In genomic region chr5:122120493-122120892, GRCh38 we compare ENCODE assay signal across 35 cellular contexts. TPM values are rescaled to one million over a fixed set of nuclear protein-coding genes. Genes with fewer than 3 reads are reported as not detected.
"Had no signal": no experiment of that assay in that cellular context is flagged by ENCODE, and none has a peak within 500 bp of the region (broad histone marks: within the 10 kb centered on the region; RNA-seq: fewer than 3 reads in every experiment).

No MANE protein-coding gene starts in this region.

- H3K9me3 Mint-ChIP-seq: activated CD4-positive, alpha-beta memory T cell treated with anti-CD3 and anti-CD28 coated beads for 36 hours; activated CD4-positive, alpha-beta T cell treated with anti-CD3 and anti-CD28 coated beads, Interleukin-2, amount 10 ng/mL, durations not matched to agents 24 days and 14 days; activated T-helper 17 cell treated with anti-CD3 and anti-CD28 coated beads, Interleukin-2, amount 50 U/mL, for 72 hours; T-helper 2 cell treated with Interferon-gamma antibody and Interleukin-4, amounts not matched to agents 5 μg/mL and 100 μg/mL, for 36 hours had no signal

- H3K4me1 Mint-ChIP-seq: activated CD4-positive, alpha-beta T cell treated with anti-CD3 and anti-CD28 coated beads, Interleukin-2, amount 10 ng/mL, durations not matched to agents 24 days and 14 days; activated CD8-positive, alpha-beta memory T cell treated with anti-CD3 and anti-CD28 coated beads, Interleukin-2, amount 10 ng/mL, durations not matched to agents 7 days and 5 days; activated T-helper 17 cell treated with anti-CD3 and anti-CD28 coated beads, Interleukin-2, amount 50 U/mL, for 72 hours; T-helper 17 cell had no signal

- ATAC-seq: activated CD8-positive, alpha-beta memory T cell treated with anti-CD3 and anti-CD28 coated beads, Interleukin-2, amount 10 ng/mL, durations not matched to agents 7 days and 5 days; activated CD8-positive, alpha-beta T cell treated with anti-CD3 and anti-CD28 coated beads, Interleukin-2, amount 10 ng/mL, durations not matched to agents 7 days and 5 days; activated T-helper 17 cell treated with anti-CD3 and anti-CD28 coated beads, Interleukin-2, amount 50 U/mL, for 72 hours; body of pancreas; gastroesophageal sphincter; heart right ventricle; T-helper 17 cell had no signal

- H3K27me3 Mint-ChIP-seq: activated CD4-positive, alpha-beta T cell treated with anti-CD3 and anti-CD28 coated beads, Interleukin-2, amount 10 ng/mL, durations not matched to agents 24 days and 14 days had no signal

- H3K36me3 Mint-ChIP-seq: activated CD4-positive, alpha-beta memory T cell treated with anti-CD3 and anti-CD28 coated beads for 36 hours; activated CD8-positive, alpha-beta memory T cell treated with anti-CD3 and anti-CD28 coated beads, Interleukin-2, amount 10 ng/mL, durations not matched to agents 7 days and 5 days; activated naive CD8-positive, alpha-beta T cell had no signal

- FAIRE-seq: endometrium, endothelial cell of umbilical vein had no signal

- H3K27ac Mint-ChIP-seq: activated CD4-positive, alpha-beta memory T cell treated with anti-CD3 and anti-CD28 coated beads for 36 hours; activated CD4-positive, alpha-beta T cell treated with anti-CD3 and anti-CD28 coated beads for 36 hours; activated CD4-positive, alpha-beta T cell treated with anti-CD3 and anti-CD28 coated beads, Interleukin-2, amount 10 ng/mL, durations not matched to agents 24 days and 14 days; activated CD8-positive, alpha-beta memory T cell treated with anti-CD3 and anti-CD28 coated beads, Interleukin-2, amount 10 ng/mL, durations not matched to agents 7 days and 5 days; activated CD8-positive, alpha-beta T cell treated with anti-CD3 and anti-CD28 coated beads, Interleukin-2, amount 10 ng/mL, durations not matched to agents 7 days and 5 days; activated naive CD8-positive, alpha-beta T cell; activated T-helper 17 cell treated with anti-CD3 and anti-CD28 coated beads, Interleukin-2, amount 50 U/mL, for 72 hours; T-helper 17 cell; T-helper 2 cell treated with Interferon-gamma antibody and Interleukin-4, amounts not matched to agents 5 μg/mL and 100 μg/mL, for 36 hours had no signal

- H3K9me3 ChIP-seq: body of pancreas, colonic mucosa, esophagus squamous epithelium, gastroesophageal sphincter, heart right ventricle had no signal

- H3K27me3 ChIP-seq: body of pancreas, cardiac muscle cell, colonic mucosa, esophagus squamous epithelium, gastroesophageal sphincter, heart right ventricle had no signal

- H3K36me3 ChIP-seq: cardiac muscle cell, colonic mucosa, esophagus squamous epithelium, gastroesophageal sphincter, heart right ventricle, WERI-Rb-1 had no signal

- H3K4me3 ChIP-seq: body of pancreas, cardiac muscle cell, colonic mucosa, esophagus squamous epithelium, gastroesophageal sphincter, heart right ventricle had no signal

- DNase-seq: activated CD4-positive, alpha-beta memory T cell treated with anti-CD3 and anti-CD28 coated beads for 36 hours; activated CD4-positive, alpha-beta T cell treated with anti-CD3 and anti-CD28 coated beads for 36 hours; activated CD4-positive, alpha-beta T cell treated with anti-CD3 and anti-CD28 coated beads, Interleukin-2, amount 10 ng/mL, durations not matched to agents 24 days and 14 days; activated CD4-positive, CD25-positive, alpha-beta regulatory T cell; activated CD4-positive, CD25-positive, alpha-beta regulatory T cell treated with anti-CD3 and anti-CD28 coated beads, Interleukin-2, amount 50 U/mL, for 72 hours; activated CD8-positive, alpha-beta memory T cell treated with anti-CD3 and anti-CD28 coated beads, Interleukin-2, amount 10 ng/mL, durations not matched to agents 7 days and 5 days; activated CD8-positive, alpha-beta memory T cell treated with anti-CD3 and anti-CD28 coated beads, Interleukin-2, amount 50 U/mL, for 4 hours; activated CD8-positive, alpha-beta T cell treated with anti-CD3 and anti-CD28 coated beads, Interleukin-2, amount 10 ng/mL, durations not matched to agents 7 days and 5 days; activated effector memory CD4-positive, alpha-beta T cell treated with Interleukin-2 at 50 U/mL for 16 hours; activated gamma-delta T cell treated with Interleukin-2 at 50 U/mL for 16 hours; activated naive CD4-positive, alpha-beta T cell treated with anti-CD3 and anti-CD28 coated beads, Interleukin-2, amount 50 U/mL, for 16 hours; activated naive CD4-positive, alpha-beta T cell treated with Interleukin-2 at 50 U/mL for 16 hours; activated T-cell treated with anti-CD3 and anti-CD28 coated beads, Interleukin-2, amount 50 U/mL, for 1 hour; amniotic stem cell; aorta; body of pancreas; central memory CD4-positive, alpha-beta T cell; cerebellar nuclear complex; colonic mucosa; effector CD8-positive, alpha-beta T cell; esophagus squamous epithelium; foreskin melanocyte; heart right ventricle; T-helper 1 cell; T-helper 17 cell; T1000; WERI-Rb-1 had no signal

- H3K27ac ChIP-seq: body of pancreas, cardiac muscle cell, colonic mucosa, gastroesophageal sphincter, heart right ventricle, WERI-Rb-1 had no signal

- H3K4me3 Mint-ChIP-seq: activated CD4-positive, alpha-beta memory T cell treated with anti-CD3 and anti-CD28 coated beads for 36 hours; activated CD4-positive, alpha-beta T cell treated with anti-CD3 and anti-CD28 coated beads for 36 hours; activated CD4-positive, alpha-beta T cell treated with anti-CD3 and anti-CD28 coated beads, Interleukin-2, amount 10 ng/mL, durations not matched to agents 24 days and 14 days; activated CD8-positive, alpha-beta memory T cell treated with anti-CD3 and anti-CD28 coated beads, Interleukin-2, amount 10 ng/mL, durations not matched to agents 7 days and 5 days; activated CD8-positive, alpha-beta T cell treated with anti-CD3 and anti-CD28 coated beads, Interleukin-2, amount 10 ng/mL, durations not matched to agents 7 days and 5 days; activated naive CD8-positive, alpha-beta T cell; activated T-helper 17 cell treated with anti-CD3 and anti-CD28 coated beads, Interleukin-2, amount 50 U/mL, for 72 hours; T-helper 17 cell; T-helper 2 cell treated with Interferon-gamma antibody and Interleukin-4, amounts not matched to agents 5 μg/mL and 100 μg/mL, for 36 hours had no signal

- H3K4me1 ChIP-seq: body of pancreas, colonic mucosa, gastroesophageal sphincter, heart right ventricle had no signal

RNA-seq across cellular contexts. Expression of gene ZNF474, which starts 8.9 kb away (rescaled TPM):
- total RNA-seq: activated CD4-positive, alpha-beta memory T cell treated with anti-CD3 and anti-CD28 coated beads for 36 hours; activated CD4-positive, alpha-beta T cell treated with anti-CD3 and anti-CD28 coated beads for 36 hours; activated CD4-positive, alpha-beta T cell treated with anti-CD3 and anti-CD28 coated beads, Interleukin-2, amount 10 ng/mL, durations not matched to agents 24 days and 14 days; activated CD8-positive, alpha-beta memory T cell treated with anti-CD3 and anti-CD28 coated beads for 36 hours; activated CD8-positive, alpha-beta T cell treated with anti-CD3 and anti-CD28 coated beads, Interleukin-2, amount 10 ng/mL, durations not matched to agents 7 days and 5 days; activated T-helper 17 cell treated with anti-CD3 and anti-CD28 coated beads, Interleukin-2, amount 50 U/mL, for 72 hours; body of pancreas; cardiac muscle cell; endothelial cell of umbilical vein had no signal
- polyA plus RNA-seq: cardiac muscle cell had no signal

RNA-seq across cellular contexts. Expression of gene LOX, which starts 42.4 kb away (rescaled TPM):
- total RNA-seq: activated CD4-positive, alpha-beta memory T cell treated with anti-CD3 and anti-CD28 coated beads for 36 hours; activated CD8-positive, alpha-beta memory T cell treated with anti-CD3 and anti-CD28 coated beads for 36 hours; activated CD8-positive, alpha-beta memory T cell treated with anti-CD3 and anti-CD28 coated beads, Interleukin-2, amount 10 ng/mL, durations not matched to agents 7 days and 5 days; activated CD8-positive, alpha-beta T cell treated with anti-CD3 and anti-CD28 coated beads, Interleukin-2, amount 10 ng/mL, durations not matched to agents 7 days and 5 days; activated T-helper 17 cell treated with anti-CD3 and anti-CD28 coated beads, Interleukin-2, amount 50 U/mL, for 72 hours had no signal
